Comparison of ENCODE assay signal across 8 cellular contexts in genomic region chr1:214329456-214330220, GRCh38. TPM values are rescaled to one million over a fixed set of nuclear protein-coding genes. Genes with fewer than 3 reads are reported as not detected.
A peak's percentile ranks its signal among the peaks of the same experiment; 100 is the strongest.
DNase-seq lines count a peak whose midpoint lies in the region; ATAC-seq, FAIRE-seq and TF ChIP-seq lines count a peak whose summit lies in the region.

No MANE protein-coding gene starts in this region.

- H3K4me2 ChIP-seq in H1 (ENCODE audit: insufficient read depth in 1 of 2, low read depth in 2 of 2, low read length in 2 of 2): no peak overlapping the region

- H3K4me3 ChIP-seq in H1 (ENCODE audit: extremely low read depth in 1 of 4, insufficient read depth in 2 of 4, low read depth in 3 of 4, low read length in 4 of 4) (no peak overlapping the region), stomach (no peak overlapping the region), breast epithelium (no peak overlapping the region)

- H3K79me2 ChIP-seq in H1 (ENCODE audit: control insufficient read depth in 1 of 2, insufficient read depth in 2 of 2, low read length in 2 of 2): no peaks in the 10 kb centered on the region

- H3K4ac ChIP-seq in H1 (replicated peaks; ENCODE audit: insufficient read length, low read depth, low read length): no peak overlapping the region

- no peak overlapping the region for H2BK12ac ChIP-seq in H1 (ENCODE audit: low read depth, low read length)

- H3K18ac ChIP-seq in H1 (ENCODE audit: extremely low read depth, low read length): no peak overlapping the region

- DNase-seq in Right ventricle myocardium inferior (ENCODE audit: missing footprints) (peak; percentile 55), cardiac septum (ENCODE audit: low spot score) (no peak), H1 (ENCODE audit: low read depth in 1 of 2, low spot score in 2 of 2) (no peak), left kidney (ENCODE audit: low read depth, low spot score) (peak; percentile 70), stomach (peak; percentile 70), breast epithelium (ENCODE audit: low spot score in 2 of 2) (no peak), H4 (ENCODE audit: low spot score) (no peak), amniotic stem cell (lab: John Stamatoyannopoulos, UW) (no peak)

- H2BK20ac ChIP-seq in H1 (ENCODE audit: low read length): no peak overlapping the region

- no peak for TF ChIP-seq RAD21 in H1 (IDR thresholded peaks at IDR 0.05 in 1 of 2, conservative IDR thresholded peaks at IDR 0.05 in 1 of 2; ENCODE audit: low read depth in 2 of 2, low read length in 2 of 2)

- H2BK120ac ChIP-seq in H1 (replicated peaks; ENCODE audit: low read depth, low read length): no peak overlapping the region

- no peaks in the 10 kb centered on the region for H3K79me1 ChIP-seq in H1 (ENCODE audit: low read depth, low read length)

- POLR2A ChIA-PET in H1 (lab: Charles Lee; ENCODE audit: partially characterized antibody): interaction anchor here (0.9 to 2.0 kb wide), 4 partner anchors 12 to 115 kb away, joined by 4 to 9 read pairs (median 4); no protein-coding TSS in a partner anchor

- peak overlapping the region; percentile 58; the same call in 1 of the 2 replicates for H2AK5ac ChIP-seq in H1 (ENCODE audit: low read depth, low read length)

- CTCF ChIA-PET in H1 (lab: Charles Lee; ENCODE audit: partially characterized antibody): interaction anchor here (0.7 to 19.1 kb wide), 44 partner anchors 11 to 1087 kb away, joined by 3 to 610 read pairs (median 5); partner anchors contain the start of gene SMYD2

- no peak overlapping the region for H4K5ac ChIP-seq in H1 (ENCODE audit: insufficient read length, low read depth, low read length)

- no peaks in the 10 kb centered on the region for H3K9me3 ChIP-seq in H1 (ENCODE audit: insufficient read depth in 2 of 2, low read depth in 1 of 2, low read length in 1 of 2)
- no peaks in the 10 kb centered on the region for H3K9me3 ChIP-seq in stomach
- no peaks in the 10 kb centered on the region for H3K9me3 ChIP-seq in breast epithelium

- H2AFZ ChIP-seq in H1 (ENCODE audit: low read length): no peak overlapping the region

- H3K4me1 ChIP-seq in H1 (replicated peaks in 1 of 4; ENCODE audit: control insufficient read depth in 3 of 4, insufficient read depth in 4 of 4, low read length in 3 of 4) (peaks cover 0 to 2% (median 0%) of the 10 kb centered on the region in 4 experiments; a peak in 3 of 7 replicates), stomach (peaks cover 19 to 27% (median 24%) of the 10 kb centered on the region in 4 donors), breast epithelium (no peaks in the 10 kb centered on the region)

- no peaks in the 10 kb centered on the region for H3K23me2 ChIP-seq in H1 (ENCODE audit: low read depth, low read length)

- TF ChIP-seq CTCF in H1 (IDR thresholded peaks at IDR 0.05; ENCODE audit: control extremely low read depth in 1 of 3, insufficient read depth in 1 of 3, low read depth in 1 of 3, low read length in 3 of 3): no peak
- no peak for TF ChIP-seq CTCF in stomach (IDR thresholded peaks at IDR 0.05)
- TF ChIP-seq CTCF in breast epithelium (IDR thresholded peaks at IDR 0.05): no peak

- no peak overlapping the region for H3K14ac ChIP-seq in H1 (ENCODE audit: insufficient read length)

- H3K27me3 ChIP-seq in H1 (replicated peaks in 1 of 4; ENCODE audit: control insufficient read depth in 3 of 4, extremely low read depth in 1 of 4, insufficient read depth in 3 of 4, low read length in 3 of 4) (no peaks in the 10 kb centered on the region), stomach (no peaks in the 10 kb centered on the region), breast epithelium (no peaks in the 10 kb centered on the region)

- peaks cover 0 to 1% of the 10 kb centered on the region in 2 experiments for H4K20me1 ChIP-seq in H1 (replicated peaks in 1 of 2; ENCODE audit: control insufficient read depth in 1 of 2, insufficient read depth in 2 of 2, low read length in 2 of 2)

- H2BK5ac ChIP-seq in H1 (ENCODE audit: low read depth, low read length): no peak overlapping the region

- FAIRE-seq in H1 (lab: Jason Lieb, UNC): no peak

- no peak for ATAC-seq in Right ventricle myocardium inferior

- no peak overlapping the region for H2BK15ac ChIP-seq in H1 (ENCODE audit: low read length)

- TF ChIP-seq POLR2A in H1 (IDR thresholded peaks at IDR 0.05; ENCODE audit: control extremely low read depth in 1 of 2, low read depth in 2 of 2, low read length in 2 of 2): no peak
- TF ChIP-seq POLR2A in stomach (IDR thresholded peaks at IDR 0.05): no peak
- no peak for TF ChIP-seq POLR2A in breast epithelium (IDR thresholded peaks at IDR 0.05)

- TF ChIP-seq EP300 in H1 (IDR thresholded peaks at IDR 0.05; ENCODE audit: borderline replicate concordance in 1 of 2, low read depth in 2 of 2, low read length in 2 of 2) (no peak), stomach (IDR thresholded peaks at IDR 0.05) (no peak)

- WGBS in H1 (ENCODE audit: extremely low coverage in 1 of 2, insufficient coverage in 1 of 2, insufficient read length in 1 of 2, insufficient replicate concordance in 2 of 2, low coverage in 1 of 2, low lambda C conversion rate in 2 of 2, missing lambda C conversion rate in 1 of 2), 2 experiments: 89% methylated on average over 20 of the region's 20 CpGs; no CpG with 5 or more reads in 1 of the 2 experiments
- 61 to 83% (median 67%) methylated on average over 18 to 20 of the region's 20 CpGs for WGBS in stomach, 5 donors

- H3K27ac ChIP-seq in H1 (ENCODE audit: low read depth, low read length) (no peak overlapping the region), stomach (peak overlapping the region; percentile 11 to 61 (median 60)), breast epithelium (no peak overlapping the region)

- no peak overlapping the region for H4K8ac ChIP-seq in H1 (ENCODE audit: extremely low read depth, insufficient read depth, low read length)

- H4K91ac ChIP-seq in H1 (replicated peaks; ENCODE audit: insufficient read length, low read length): peak overlapping the region; percentile 3

- H3K56ac ChIP-seq in H1 (replicated peaks; ENCODE audit: insufficient read length, low read depth, low read length): no peak overlapping the region

- H3K36me3 ChIP-seq in H1 (ENCODE audit: control insufficient read depth in 2 of 4, insufficient read depth in 4 of 4, low read length in 3 of 4) (no peaks in the 10 kb centered on the region), stomach (peaks cover 0 to 19% (median 12%) of the 10 kb centered on the region in 4 donors), breast epithelium (no peaks in the 10 kb centered on the region)

- no peak overlapping the region for H3K9ac ChIP-seq in H1 (replicated peaks in 1 of 4; ENCODE audit: extremely low read depth in 1 of 4, low read depth in 3 of 4, low read length in 3 of 4)

- intact Hi-C loops in Right ventricle myocardium inferior (cut with DNase I): loop anchor here (1.0 to 10.0 kb wide), 2 partner anchors 68 to 225 kb away; partner anchors contain the start of gene PTPN14
- intact Hi-C loops in cardiac septum (cut with DNase I): loop anchor here (1.0 to 5.0 kb wide), 4 partner anchors 43 to 223 kb away; partner anchors contain the start of gene PTPN14
- intact Hi-C loops in stomach (cut with DNase I; ENCODE audit: low total_unique reads): loop anchor here (5.0 kb wide), 2 partner anchors 67 to 258 kb away; no protein-coding TSS in a partner anchor
- intact Hi-C loops in breast epithelium (cut with DNase I; ENCODE audit: low total_unique reads): loop anchor here (10.0 kb wide), 1 partner anchor 65 kb away; no protein-coding TSS in a partner anchor

- no peak overlapping the region for H3K23ac ChIP-seq in H1 (ENCODE audit: insufficient read length)

TF ChIP-seq in H1, 55 proteins besides CTCF, POLR2A, EP300 and RAD21:
- 0 out of 2 replicates have a peak, but pooled peaks have one; percentile 31 for TF ChIP-seq TEAD4 (IDR thresholded peaks at IDR 0.05; ENCODE audit: low read depth, low read length)
- no peak for TF ChIP-seq SP2 (IDR thresholded peaks at IDR 0.05; ENCODE audit: low read length)
TF ChIP-seq in H1: peak in this region for 1.

RNA-seq across cellular contexts. Expression of gene SMYD2, which starts 48.7 kb away (rescaled TPM):
- 205 TPM for total RNA-seq in Right ventricle myocardium inferior
- 445 TPM for total RNA-seq in cardiac septum
- 4.4 and 5.2 TPM in 2 replicates for total RNA-seq in H1 (2021; fragmentation: NEBNext Ultra II Directional; extraction: Animal tissue kit (Norgen Biotek cat#: 25700))
- polyA plus RNA-seq in H1 (2011; rRNA removed): 1.6 and 3.0 TPM in 2 replicates
- 3.4 TPM for polyA plus RNA-seq in H1 (2011; cell fraction: cytosol; rRNA removed)
- polyA plus RNA-seq in H1 (2011; cell fraction: nucleus; rRNA removed): 3.5 TPM
- polyA plus RNA-seq in H1 (2012, experiment 1 of 2): 3.9 to 9.8 TPM (median 4.9 TPM) in 4 replicates
- 3.1 TPM for polyA plus RNA-seq in H1 (2012, experiment 2 of 2)
- polyA plus RNA-seq in H1 (2013, experiment 1 of 2): 3.2 TPM
- polyA plus RNA-seq in H1 (2013, experiment 2 of 2): 3.3 TPM
- 4.1 and 4.3 TPM in 2 replicates for polyA minus RNA-seq in H1 (2011; rRNA and poly(A)+ RNA removed)
- polyA minus RNA-seq in H1 (2011; cell fraction: cytosol; rRNA and poly(A)+ RNA removed): 2.3 TPM
- polyA minus RNA-seq in H1 (2011; cell fraction: nucleus; rRNA and poly(A)+ RNA removed): 3.4 TPM
- total RNA-seq in stomach: 10 to 100 TPM in 4 of 5 donors, 1 to 10 TPM in 1; 8.2 to 68.7 (median 27.9) TPM
- 10 to 100 TPM; 22.0 to 28.2 (median 22.3) TPM for polyA plus RNA-seq in stomach
- total RNA-seq in breast epithelium: 10 to 100 TPM; 30.9 to 37.3 (median 37.0) TPM
- total RNA-seq in H4 (2014; rRNA removed; shearing (Covaris generic)): 71.8 and 73.4 TPM in 2 replicates

Comparison
In these comparisons a context has a peak if more than half of its experiments do, and no peak if none do; other contexts are left out.
1. DNase-seq: peak in Right ventricle myocardium inferior (single experiment), left kidney (single experiment) and stomach (single experiment); none in cardiac septum (single experiment), H1 (0 of 2), breast epithelium (0 of 2), H4 (single experiment) and amniotic stem cell (single experiment).
2. H3K27ac ChIP-seq: peak in stomach (5 of 5); none in H1 (single experiment) and breast epithelium (0 of 2).